In genomic region chrX:19840899-19841648, GRCh38 we compare ENCODE assay signal across 1 cellular context.
TF ChIP-seq lines count a peak whose summit lies in the region.

No MANE protein-coding gene starts in this region.

TF ChIP-seq in SK-N-SH treated with all-trans-retinoic acid at 6 μM for 48 hours, 23 proteins besides CTCF, POLR2A, EP300 and RAD21 (continued from another document):
- TF ChIP-seq, protein P1, sequence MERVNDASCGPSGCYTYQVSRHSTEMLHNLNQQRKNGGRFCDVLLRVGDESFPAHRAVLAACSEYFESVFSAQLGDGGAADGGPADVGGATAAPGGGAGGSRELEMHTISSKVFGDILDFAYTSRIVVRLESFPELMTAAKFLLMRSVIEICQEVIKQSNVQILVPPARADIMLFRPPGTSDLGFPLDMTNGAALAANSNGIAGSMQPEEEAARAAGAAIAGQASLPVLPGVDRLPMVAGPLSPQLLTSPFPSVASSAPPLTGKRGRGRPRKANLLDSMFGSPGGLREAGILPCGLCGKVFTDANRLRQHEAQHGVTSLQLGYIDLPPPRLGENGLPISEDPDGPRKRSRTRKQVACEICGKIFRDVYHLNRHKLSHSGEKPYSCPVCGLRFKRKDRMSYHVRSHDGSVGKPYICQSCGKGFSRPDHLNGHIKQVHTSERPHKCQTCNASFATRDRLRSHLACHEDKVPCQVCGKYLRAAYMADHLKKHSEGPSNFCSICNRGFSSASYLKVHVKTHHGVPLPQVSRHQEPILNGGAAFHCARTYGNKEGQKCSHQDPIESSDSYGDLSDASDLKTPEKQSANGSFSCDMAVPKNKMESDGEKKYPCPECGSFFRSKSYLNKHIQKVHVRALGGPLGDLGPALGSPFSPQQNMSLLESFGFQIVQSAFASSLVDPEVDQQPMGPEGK (CRISPR knock-in tag; IDR thresholded peaks at IDR 0.05; ENCODE audit: borderline replicate concordance): no peak
